ENCODE assay signal across 1 cellular context in the genomic region with DNA sequence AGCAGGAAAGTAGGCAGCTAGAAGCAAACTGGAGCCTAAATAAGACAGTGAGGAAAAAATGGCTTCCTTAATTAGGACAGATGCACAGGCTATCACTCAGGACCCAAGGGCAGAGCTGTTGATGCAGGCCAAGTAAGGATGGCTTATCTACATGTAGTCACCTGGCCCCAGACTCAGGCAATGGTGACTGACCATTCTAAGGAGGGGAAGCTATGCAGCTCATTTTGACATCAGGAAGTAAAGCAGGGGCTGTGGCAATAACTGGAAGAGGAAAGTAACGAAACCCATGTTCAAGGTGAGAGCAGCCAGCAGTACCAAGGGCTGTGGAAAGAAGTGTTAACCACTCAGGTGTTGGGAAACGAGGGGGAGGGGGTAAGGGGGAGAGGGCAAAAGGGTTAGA.
TF ChIP-seq lines count a peak whose summit lies in the region.

No MANE protein-coding gene starts in this region.

TF ChIP-seq in HepG2, 621 proteins besides CTCF, POLR2A, EP300 and RAD21:
- TF ChIP-seq, protein P1, sequence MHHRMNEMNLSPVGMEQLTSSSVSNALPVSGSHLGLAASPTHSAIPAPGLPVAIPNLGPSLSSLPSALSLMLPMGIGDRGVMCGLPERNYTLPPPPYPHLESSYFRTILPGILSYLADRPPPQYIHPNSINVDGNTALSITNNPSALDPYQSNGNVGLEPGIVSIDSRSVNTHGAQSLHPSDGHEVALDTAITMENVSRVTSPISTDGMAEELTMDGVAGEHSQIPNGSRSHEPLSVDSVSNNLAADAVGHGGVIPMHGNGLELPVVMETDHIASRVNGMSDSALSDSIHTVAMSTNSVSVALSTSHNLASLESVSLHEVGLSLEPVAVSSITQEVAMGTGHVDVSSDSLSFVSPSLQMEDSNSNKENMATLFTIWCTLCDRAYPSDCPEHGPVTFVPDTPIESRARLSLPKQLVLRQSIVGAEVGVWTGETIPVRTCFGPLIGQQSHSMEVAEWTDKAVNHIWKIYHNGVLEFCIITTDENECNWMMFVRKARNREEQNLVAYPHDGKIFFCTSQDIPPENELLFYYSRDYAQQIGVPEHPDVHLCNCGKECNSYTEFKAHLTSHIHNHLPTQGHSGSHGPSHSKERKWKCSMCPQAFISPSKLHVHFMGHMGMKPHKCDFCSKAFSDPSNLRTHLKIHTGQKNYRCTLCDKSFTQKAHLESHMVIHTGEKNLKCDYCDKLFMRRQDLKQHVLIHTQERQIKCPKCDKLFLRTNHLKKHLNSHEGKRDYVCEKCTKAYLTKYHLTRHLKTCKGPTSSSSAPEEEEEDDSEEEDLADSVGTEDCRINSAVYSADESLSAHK (CRISPR knock-in tag; IDR thresholded peaks at IDR 0.05; ENCODE audit: borderline replicate concordance) = no peak
- TF ChIP-seq MEF2D (CRISPR knock-in tag; IDR thresholded peaks at IDR 0.05) (no peak), ZNF775 (CRISPR knock-in tag; IDR thresholded peaks at IDR 0.05; ENCODE audit: borderline replicate concordance) (no peak), ZNF274 (CRISPR knock-in tag; IDR thresholded peaks at IDR 0.05) (no peak), ZNF382 (CRISPR knock-in tag; IDR thresholded peaks at IDR 0.05; ENCODE audit: borderline replicate concordance) (no peak), ZNF556 (CRISPR knock-in tag; IDR thresholded peaks at IDR 0.05; ENCODE audit: borderline replicate concordance) (no peak), MLLT10 (CRISPR knock-in tag; IDR thresholded peaks at IDR 0.05) (no peak)
